Comparison of ENCODE assay signal across 25 cellular contexts in genomic region chrX:53246231-53246630, GRCh38. TPM values are rescaled to one million over a fixed set of nuclear protein-coding genes. Genes with fewer than 3 reads are reported as not detected.
DNase-seq lines count a peak whose midpoint lies in the region; ATAC-seq, FAIRE-seq and TF ChIP-seq lines count a peak whose summit lies in the region.
"Had no signal": no experiment of that assay in that cellular context is flagged by ENCODE, and none has a peak within 500 bp of the region (broad histone marks: within the 10 kb centered on the region; RNA-seq: fewer than 3 reads in every experiment).

No MANE protein-coding gene starts in this region.

- no peak for TF ChIP-seq CTCF in 22Rv1 (IDR thresholded peaks at IDR 0.05)
- TF ChIP-seq CTCF in K562 (IDR thresholded peaks at IDR 0.05 in 2 of 3, conservative IDR thresholded peaks at IDR 0.05 in 1 of 3; ENCODE audit: insufficient read depth in 2 of 3, low read depth in 1 of 3, low read length in 3 of 3), result no peak

- DNase-seq in Ammon's horn (ENCODE audit: low spot score) (peak; percentile 35), K562 (ENCODE audit: extremely low read depth in 1 of 4, low spot score in 3 of 4) (no peak), putamen (ENCODE audit: low spot score) (peak; percentile 28), GOT3 (lab: John Stamatoyannopoulos, UW) (no peak)
- no peak for DNase-seq in stimulated activated naive CD4-positive, alpha-beta T cell treated with Interleukin-2 at 50 U/mL for 16 hours (lab: John Stamatoyannopoulos, UW)
- DNase-seq: AML-193; BE2C; C1 segment of cervical spinal cord; CD4-positive, alpha-beta memory T cell; CD4-positive, CD25-positive, alpha-beta regulatory T cell; CD8-positive, alpha-beta memory T cell; COR-L47; DMS 273 treated with DMSO at 0.1 percent for 48 hours; DMS153; DMS53; DMS79; DND-41; EL; GF-D8 had no signal

- H4K20me1 ChIP-seq in K562 (replicated peaks; ENCODE audit: control insufficient read depth, insufficient read depth, low read length), result no peaks in the 10 kb centered on the region

- no peaks in the 10 kb centered on the region for H3K27me3 ChIP-seq in K562 (ENCODE audit: control insufficient read depth in 2 of 2, insufficient read depth in 2 of 2, low read length in 2 of 2)
- H3K27me3 ChIP-seq: BE2C had no signal

- WGBS in K562 (ENCODE audit: insufficient coverage, low coverage, missing lambda C conversion rate), result 66% methylated on average over 2 of the region's 2 CpGs

- POLR2A ChIA-PET in K562 (lab: Yijun Ruan, JAX), result interaction anchor here (0.6 to 1.5 kb wide), 2 partner anchors 11 to 385 kb away, joined by 3 read pairs; no protein-coding TSS in a partner anchor

- H3K4me1 ChIP-seq in K562 (replicated peaks in 1 of 2; ENCODE audit: control insufficient read depth in 2 of 2, insufficient read depth in 2 of 2, low read length in 2 of 2), result peaks cover 3 to 10% of the 10 kb centered on the region in 2 experiments; a peak in 4 of 5 replicates
- H3K4me1 ChIP-seq: BE2C, BLaER1 had no signal

- no peak for TF ChIP-seq POLR2A in K562 (conservative IDR thresholded peaks at IDR 0.05)

- no peak overlapping the region for H3K4me2 ChIP-seq in K562 (ENCODE audit: insufficient read depth, low read length)
- H3K4me2 ChIP-seq: A549, BLaER1 had no signal

- no peak overlapping the region for H3K9ac ChIP-seq in K562 (ENCODE audit: insufficient read depth in 1 of 2, low read depth in 2 of 2, low read length in 2 of 2)
- H3K9ac ChIP-seq: BLaER1 had no signal

- ATAC-seq in K562 (no peak), HG03442 (IDR thresholded peaks at IDR 0.05; ENCODE audit: unreplicated experiment) (no peak), GM21723 (IDR thresholded peaks at IDR 0.05; ENCODE audit: unreplicated experiment) (no peak)
- ATAC-seq: A549 had no signal

- BruUV-seq in K562 (replicated peaks; lab: Mats Ljungman, UMichigan), result TSS peak; percentile 20

- H3K27ac ChIP-seq in 22Rv1 (peak overlapping the region; percentile 30; the same call in 1 of the 2 replicates), K562 (ENCODE audit: extremely low read depth, low read depth, low read length) (no peak overlapping the region)
- H3K27ac ChIP-seq: A549, BLaER1 had no signal

- FAIRE-seq in K562 (lab: Jason Lieb, UNC), result no peak
- FAIRE-seq: G401.6 had no signal

- peaks cover 63% of the 10 kb centered on the region; the same call in 2 of the 3 replicates for H3K36me3 ChIP-seq in K562 (ENCODE audit: control insufficient read depth, insufficient read depth, low read length)
- H3K36me3 ChIP-seq: BE2C had no signal

- in situ Hi-C loops in K562 (cut with MboI), result no loop called here

- no peaks in the 10 kb centered on the region for H3K9me1 ChIP-seq in K562 (ENCODE audit: control insufficient read depth, insufficient read depth, low read length)

- H3K79me2 ChIP-seq in K562 (ENCODE audit: control insufficient read depth, insufficient read depth, low read length), result peaks cover under 1% of the 10 kb centered on the region; the same call in 1 of the 3 replicates

- intact Hi-C loops in K562 (cut with micrococcal nuclease), result no loop called here

- TF ChIP-seq RAD21 in K562 (CRISPR knock-in tag; conservative IDR thresholded peaks at IDR 0.05 in 1 of 2, IDR thresholded peaks at IDR 0.05 in 1 of 2), result no peak

- no peak overlapping the region for H3K4me3 ChIP-seq in K562
- H3K4me3 ChIP-seq: A549, BLaER1 had no signal

- CTCF ChIA-PET in K562 (lab: Yijun Ruan, JAX; ENCODE audit: low intra/inter-chr PET ratio), result no interaction called here

- no peak for TF ChIP-seq EP300 in K562 (IDR thresholded peaks at IDR 0.05; ENCODE audit: low read length)

- no peaks in the 10 kb centered on the region for H3K9me3 ChIP-seq in K562 (replicated peaks; ENCODE audit: control insufficient read depth, insufficient read depth, low read depth, low read length)
- H3K9me3 ChIP-seq: A549, BE2C, BLaER1 had no signal

- H2AFZ ChIP-seq in K562 (ENCODE audit: low read depth, low read length), result no peak overlapping the region

TF ChIP-seq in K562, 482 proteins besides CTCF, POLR2A, EP300 and RAD21 (continues in another document):
- TF ChIP-seq SMAD3 (CRISPR knock-in tag; conservative IDR thresholded peaks at IDR 0.05) (no peak), ETV1 (tag; conservative IDR thresholded peaks at IDR 0.05; ENCODE audit: low read depth) (no peak), CBFA2T2 (conservative IDR thresholded peaks at IDR 0.05) (no peak), ETV6 (IDR thresholded peaks at IDR 0.05; ENCODE audit: borderline replicate concordance in 1 of 2, low read depth in 2 of 2, low read length in 1 of 2) (no peak), ETV6 (CRISPR knock-in tag; IDR thresholded peaks at IDR 0.05; ENCODE audit: borderline replicate concordance) (no peak), HLTF (IDR thresholded peaks at IDR 0.05) (no peak)

RNA-seq across cellular contexts. Expression of gene KDM5C, which starts 21.2 kb away (rescaled TPM):
- 402 and 573 TPM in 2 replicates for total RNA-seq in K562 (2011; cell fraction: chromatin; rRNA removed; ENCODE audit: low replicate concordance)
- 257 and 272 TPM in 2 replicates for total RNA-seq in K562 (2011; cell fraction: nucleolus; rRNA removed)
- total RNA-seq in K562 (2011; cell fraction: nucleoplasm; rRNA removed), result 184 and 231 TPM in 2 replicates
- 61.1 and 82.1 TPM in 2 replicates for total RNA-seq in K562 (2014; rRNA removed)
- total RNA-seq in K562 (2014; rRNA removed; fragmentation: Illumina TruSeq; extraction: Trizol), result 44.5 and 53.1 TPM in 2 replicates
- 41.4 and 43.4 TPM in 2 replicates for total RNA-seq in K562 (2015; rRNA removed; fragmentation: Illumina TruSeq; extraction: Trizol)
- total RNA-seq in K562 (2021), result 110 and 136 TPM in 2 replicates
- polyA plus RNA-seq in K562 (2011; rRNA removed), result 52.4 and 82.6 TPM in 2 replicates
- 45.7 and 53.1 TPM in 2 replicates for polyA plus RNA-seq in K562 (2011; cell fraction: cytosol; rRNA removed)
- polyA plus RNA-seq in K562 (2011; cell fraction: nucleus; rRNA removed), result 311 and 369 TPM in 2 replicates
- polyA plus RNA-seq in K562 (2012), result 64.3 and 71.8 TPM in 2 replicates
- 59.1 and 66.6 TPM in 2 replicates for polyA plus RNA-seq in K562 (2014; fragmentation: Illumina TruSeq; extraction: Trizol)
- under 1 TPM; 0.62 to 0.83 TPM for polyA plus RNA-seq in K562 (2014; fragmentation: Nextera tagmentation; extraction: Ambion mirVana)
- 44.0 and 64.7 TPM in 2 replicates for polyA plus RNA-seq in K562 (2014; rRNA removed)
- polyA minus RNA-seq in K562 (2011; rRNA and poly(A)+ RNA removed), result 81.5 and 92.7 TPM in 2 replicates
- 71.3 and 80.0 TPM in 2 replicates for polyA minus RNA-seq in K562 (2011; cell fraction: cytosol; rRNA and poly(A)+ RNA removed)
- polyA minus RNA-seq in K562 (2011; cell fraction: nucleus; rRNA and poly(A)+ RNA removed), result 113 and 144 TPM in 2 replicates

RNA-seq across cellular contexts. Expression of gene IQSEC2, which starts 35.2 kb away (rescaled TPM):
- total RNA-seq in K562 (2011; cell fraction: chromatin; rRNA removed; ENCODE audit: low replicate concordance), result 57.2 and 111 TPM in 2 replicates
- total RNA-seq in K562 (2011; cell fraction: nucleolus; rRNA removed), result 39.6 and 44.2 TPM in 2 replicates
- 63.2 and 85.5 TPM in 2 replicates for total RNA-seq in K562 (2011; cell fraction: nucleoplasm; rRNA removed)
- 18.9 and 20.1 TPM in 2 replicates for total RNA-seq in K562 (2014; rRNA removed)
- total RNA-seq in K562 (2014; rRNA removed; fragmentation: Illumina TruSeq; extraction: Trizol), result 12.3 TPM in 2 replicates
- total RNA-seq in K562 (2015; rRNA removed; fragmentation: Illumina TruSeq; extraction: Trizol), result 10.5 and 11.5 TPM in 2 replicates
- total RNA-seq in K562 (2021), result 35.9 and 41.8 TPM in 2 replicates
- 23.9 and 25.8 TPM in 2 replicates for polyA plus RNA-seq in K562 (2011; rRNA removed)
- 17.7 and 23.5 TPM in 2 replicates for polyA plus RNA-seq in K562 (2011; cell fraction: cytosol; rRNA removed)
- 55.7 and 92.8 TPM in 2 replicates for polyA plus RNA-seq in K562 (2011; cell fraction: nucleus; rRNA removed)
- 24.4 and 70.9 TPM in 2 replicates for polyA plus RNA-seq in K562 (2012)
- polyA plus RNA-seq in K562 (2014; fragmentation: Illumina TruSeq; extraction: Trizol), result 31.4 and 32.8 TPM in 2 replicates
- 1 to 10 TPM; 2.7 to 2.8 TPM for polyA plus RNA-seq in K562 (2014; fragmentation: Nextera tagmentation; extraction: Ambion mirVana)
- polyA plus RNA-seq in K562 (2014; rRNA removed), result 25.6 and 29.4 TPM in 2 replicates
- 14.2 and 18.2 TPM in 2 replicates for polyA minus RNA-seq in K562 (2011; rRNA and poly(A)+ RNA removed)
- polyA minus RNA-seq in K562 (2011; cell fraction: cytosol; rRNA and poly(A)+ RNA removed), result 16.8 and 18.3 TPM in 2 replicates
- polyA minus RNA-seq in K562 (2011; cell fraction: nucleus; rRNA and poly(A)+ RNA removed), result 32.3 and 34.9 TPM in 2 replicates

Comparison
In these comparisons a context has a peak if more than half of its experiments do, and no peak if none do; other contexts are left out.
1. DNase-seq: peak in Ammon's horn (single experiment) and putamen (single experiment); none in K562 (0 of 4), stimulated activated naive CD4-positive, alpha-beta T cell treated with Interleukin-2 at 50 U/mL for 16 hours (single experiment) and GOT3 (single experiment).